8 cellular contexts compared by ENCODE assay signal in genomic region chr15:87477759-87478687, GRCh38.
DNase-seq lines count a peak whose midpoint lies in the region; ATAC-seq, FAIRE-seq and TF ChIP-seq lines count a peak whose summit lies in the region.

No MANE protein-coding gene starts in this region.

- H3K27ac ChIP-seq in liver (ENCODE audit: low read depth in 1 of 2, low read length in 2 of 2) (no peak overlapping the region), HepG2 (ENCODE audit: extremely low read length, insufficient read depth, low read length) (no peak overlapping the region), WERI-Rb-1 (no peak overlapping the region), testis (no peak overlapping the region), Karpas-422 (ENCODE audit: low read length) (no peak overlapping the region)

- in situ Hi-C loops in HepG2 (cut with HindIII; ENCODE audit: extremely low pct_ligation_motif_present, low pct_unique_long_range_greater_than_20kb) = no loop called here
- in situ Hi-C loops in HAP-1 (cut with MboI; ENCODE audit: low sequenced_read_pairs) = no loop called here

- H3K9ac ChIP-seq in liver (ENCODE audit: low read depth in 1 of 2, low read length in 2 of 2) (no peak overlapping the region), HepG2 (ENCODE audit: insufficient read depth, low read depth, low read length) (no peak overlapping the region), Karpas-422 (ENCODE audit: low read length) (no peak overlapping the region)

- H3K9me3 ChIP-seq in liver (ENCODE audit: control insufficient read depth in 4 of 4, low read length in 3 of 4) (no peaks in the 10 kb centered on the region), HepG2 (ENCODE audit: low read length) (peaks cover 86% of the 10 kb centered on the region), WERI-Rb-1 (ENCODE audit: severe bottlenecking) (no peaks in the 10 kb centered on the region), testis (no peaks in the 10 kb centered on the region), Karpas-422 (ENCODE audit: low read length) (peaks cover 10% of the 10 kb centered on the region), HAP-1 (no peaks in the 10 kb centered on the region)

- ATAC-seq in HepG2 = no peak
- no peak for ATAC-seq in natural killer cell treated with Interleukin-12 subunit alpha and Interleukin-12 subunit beta and Interleukin-15 and Interleukin-18, amount 100 ng/mL, for 72 hours

- no peaks in the 10 kb centered on the region for H4K20me1 ChIP-seq in HepG2 (ENCODE audit: insufficient read depth, low read length)
- no peaks in the 10 kb centered on the region for H4K20me1 ChIP-seq in Karpas-422 (ENCODE audit: insufficient read depth, low read depth, low read length)

- TF ChIP-seq EP300 in HepG2 (IDR thresholded peaks at IDR 0.05; ENCODE audit: low read depth in 2 of 2, low read length in 2 of 2) = no peak
- TF ChIP-seq EP300 in HepG2 (CRISPR knock-in tag; IDR thresholded peaks at IDR 0.05; ENCODE audit: borderline replicate concordance) = no peak

- intact Hi-C loops in HepG2 (cut with micrococcal nuclease; ENCODE audit: unreplicated experiment) = no loop called here
- intact Hi-C loops in testis (cut with DNase I; ENCODE audit: low total_unique reads) = no loop called here

- DNase-seq in HepG2 (ENCODE audit: low spot score) (no peak), WERI-Rb-1 (no peak), iPS-NIHi11 (ENCODE audit: low spot score) (peak; percentile 62), testis (peak; percentile 55), Karpas-422 (no peak), HAP-1 (ENCODE audit: low spot score in 2 of 2) (no peak)
- no peak for DNase-seq in natural killer cell treated with Interleukin-12 subunit alpha and Interleukin-12 subunit beta and Interleukin-15 and Interleukin-18, amount 100 ng/mL, for 72 hours (ENCODE audit: low spot score)

- H3K4me1 ChIP-seq in liver (ENCODE audit: control insufficient read depth in 4 of 4, insufficient read depth in 4 of 4, low read length in 3 of 4) (no peaks in the 10 kb centered on the region), HepG2 (ENCODE audit: insufficient read depth, low read length) (no peaks in the 10 kb centered on the region), testis (no peaks in the 10 kb centered on the region), Karpas-422 (ENCODE audit: low read length) (no peaks in the 10 kb centered on the region), HAP-1 (no peaks in the 10 kb centered on the region)

- H3K27me3 Mint-ChIP-seq in natural killer cell treated with Interleukin-12 subunit alpha and Interleukin-12 subunit beta and Interleukin-15 and Interleukin-18, amount 100 ng/mL, for 72 hours = no peaks in the 10 kb centered on the region

- no peak overlapping the region for H2AFZ ChIP-seq in HepG2 (ENCODE audit: low read length)
- H2AFZ ChIP-seq in Karpas-422 (ENCODE audit: low read length) = no peak overlapping the region

- H3K4me3 Mint-ChIP-seq in natural killer cell treated with Interleukin-12 subunit alpha and Interleukin-12 subunit beta and Interleukin-15 and Interleukin-18, amount 100 ng/mL, for 72 hours = no peak overlapping the region

- no peaks in the 10 kb centered on the region for H3K9me2 ChIP-seq in Karpas-422 (replicated peaks; ENCODE audit: insufficient read depth, low read length)

- peaks cover 17% of the 10 kb centered on the region for H3K9me3 Mint-ChIP-seq in natural killer cell treated with Interleukin-12 subunit alpha and Interleukin-12 subunit beta and Interleukin-15 and Interleukin-18, amount 100 ng/mL, for 72 hours

- TF ChIP-seq RAD21 in liver (IDR thresholded peaks at IDR 0.05) = no peak
- TF ChIP-seq RAD21 in HepG2 (CRISPR knock-in tag; IDR thresholded peaks at IDR 0.05) = no peak

- no peak overlapping the region for H3K4me2 ChIP-seq in HepG2 (ENCODE audit: low read depth, low read length)
- H3K4me2 ChIP-seq in Karpas-422 (ENCODE audit: low read depth, low read length, poor library complexity, severe bottlenecking) = no peak overlapping the region

- no peaks in the 10 kb centered on the region for H3K36me3 ChIP-seq in liver (ENCODE audit: control insufficient read depth in 4 of 4, insufficient read depth in 3 of 4, low read depth in 1 of 4, low read length in 3 of 4)
- H3K36me3 ChIP-seq in HepG2 (replicated peaks in 1 of 2; ENCODE audit: control insufficient read depth in 1 of 2, insufficient read depth in 2 of 2, low read length in 2 of 2) = no peaks in the 10 kb centered on the region
- H3K36me3 ChIP-seq in WERI-Rb-1 = no peaks in the 10 kb centered on the region
- H3K36me3 ChIP-seq in testis (ENCODE audit: low read depth, missing control alignments) = no peaks in the 10 kb centered on the region
- no peaks in the 10 kb centered on the region for H3K36me3 ChIP-seq in Karpas-422 (ENCODE audit: insufficient read depth, low read length)
- no peaks in the 10 kb centered on the region for H3K36me3 ChIP-seq in HAP-1 (replicated peaks)

- BruUV-seq in HepG2 (replicated peaks; lab: Mats Ljungman, UMichigan) = no TSS peak

- no peak for TF ChIP-seq POLR2A in HepG2 (IDR thresholded peaks at IDR 0.05; ENCODE audit: insufficient read depth in 1 of 2, low read depth in 2 of 2, low read length in 2 of 2)
- TF ChIP-seq POLR2A in testis (IDR thresholded peaks at IDR 0.05) = no peak

- no peak overlapping the region for H3K4me3 ChIP-seq in liver (ENCODE audit: low read depth in 1 of 3, low read length in 3 of 3)
- H3K4me3 ChIP-seq in HepG2 (replicated peaks in 1 of 3; ENCODE audit: insufficient read depth in 1 of 3, low read depth in 2 of 3, low read length in 3 of 3) = no peak overlapping the region
- H3K4me3 ChIP-seq in WERI-Rb-1 (ENCODE audit: low read depth, low read length) = no peak overlapping the region
- no peak overlapping the region for H3K4me3 ChIP-seq in testis
- H3K4me3 ChIP-seq in Karpas-422 (ENCODE audit: low read length) = no peak overlapping the region
- H3K4me3 ChIP-seq in HAP-1 = no peak overlapping the region

- TF ChIP-seq CTCF in liver (IDR thresholded peaks at IDR 0.05; ENCODE audit: low read depth, low read length, missing input control) (no peak), HepG2 (CRISPR knock-in tag; IDR thresholded peaks at IDR 0.05) (no peak), WERI-Rb-1 (IDR thresholded peaks at IDR 0.05; ENCODE audit: low read depth, low read length) (0 out of 2 replicates have a peak, but pooled peaks have one; percentile 5), testis (IDR thresholded peaks at IDR 0.05) (no peak)

- CTCF ChIA-PET in HepG2 (lab: Yijun Ruan, JAX; ENCODE audit: low intra/inter-chr PET ratio, low total read pairs) = no interaction called here

- peaks cover 0 to 5% (median 0%) of the 10 kb centered on the region in 4 donors for H3K27me3 ChIP-seq in liver (ENCODE audit: control insufficient read depth in 4 of 4, insufficient read depth in 4 of 4, low read length in 3 of 4)
- no peaks in the 10 kb centered on the region for H3K27me3 ChIP-seq in HepG2 (ENCODE audit: control insufficient read depth in 1 of 2, insufficient read depth in 2 of 2, low read length in 2 of 2)
- H3K27me3 ChIP-seq in WERI-Rb-1 (ENCODE audit: insufficient read depth, low read depth, severe bottlenecking) = no peaks in the 10 kb centered on the region
- H3K27me3 ChIP-seq in testis = no peaks in the 10 kb centered on the region
- no peaks in the 10 kb centered on the region for H3K27me3 ChIP-seq in Karpas-422 (ENCODE audit: low read length)
- no peaks in the 10 kb centered on the region for H3K27me3 ChIP-seq in HAP-1 (ENCODE audit: low read depth)

- 40% methylated on average over 8 of the region's 8 CpGs for WGBS in liver
- WGBS in HepG2 (ENCODE audit: low lambda C conversion rate) = 17% methylated on average over 8 of the region's 8 CpGs
- WGBS in testis, 2 donors = 35 to 38% methylated on average over 8 of the region's 8 CpGs

- POLR2A ChIA-PET in HepG2 (lab: Yijun Ruan, JAX) = no interaction called here

- no peak overlapping the region for H3K27ac Mint-ChIP-seq in natural killer cell treated with Interleukin-12 subunit alpha and Interleukin-12 subunit beta and Interleukin-15 and Interleukin-18, amount 100 ng/mL, for 72 hours

- FAIRE-seq in HepG2 (lab: Jason Lieb, UNC) = no peak

- H3K79me2 ChIP-seq in HepG2 (ENCODE audit: insufficient read depth, low read length) (no peaks in the 10 kb centered on the region), Karpas-422 (ENCODE audit: low read length) (no peaks in the 10 kb centered on the region)

- no peaks in the 10 kb centered on the region for H3K4me1 Mint-ChIP-seq in natural killer cell treated with Interleukin-12 subunit alpha and Interleukin-12 subunit beta and Interleukin-15 and Interleukin-18, amount 100 ng/mL, for 72 hours (ENCODE audit: low read depth in 2 of 2)

- peaks cover 4% of the 10 kb centered on the region for H3K36me3 Mint-ChIP-seq in natural killer cell treated with Interleukin-12 subunit alpha and Interleukin-12 subunit beta and Interleukin-15 and Interleukin-18, amount 100 ng/mL, for 72 hours

TF ChIP-seq in liver, 16 proteins besides CTCF, POLR2A, EP300 and RAD21 (continues in another document):
- TF ChIP-seq FOXA1 (IDR thresholded peaks at IDR 0.05) = no peak

TF ChIP-seq in HepG2, 621 proteins besides CTCF, POLR2A, EP300 and RAD21 (continues in another document):
- no peak for TF ChIP-seq RAD51 (IDR thresholded peaks at IDR 0.05; ENCODE audit: borderline replicate concordance)
- no peak for TF ChIP-seq ZBTB33 (CRISPR knock-in tag; IDR thresholded peaks at IDR 0.05)
- TF ChIP-seq HCFC1 (IDR thresholded peaks at IDR 0.05; ENCODE audit: low read depth, low read length) = no peak
- no peak for TF ChIP-seq MEIS2 (CRISPR knock-in tag; IDR thresholded peaks at IDR 0.05)

Comparison
In these comparisons a context has a peak if more than half of its experiments do, and no peak if none do; other contexts are left out.
1. DNase-seq: peak in iPS-NIHi11 (single experiment) and testis (single experiment); none in HepG2 (single experiment), WERI-Rb-1 (single experiment), natural killer cell treated with Interleukin-12 subunit alpha and Interleukin-12 subunit beta and Interleukin-15 and Interleukin-18, amount 100 ng/mL, for 72 hours (single experiment), Karpas-422 (single experiment) and HAP-1 (0 of 2).